ENCODE assay signal across 8 cellular contexts in genomic region chr12:56334490-56334793, GRCh38. TPM values are rescaled to one million over a fixed set of nuclear protein-coding genes. Genes with fewer than 3 reads are reported as not detected.
A peak's percentile ranks its signal among the peaks of the same experiment; 100 is the strongest.
DNase-seq lines count a peak whose midpoint lies in the region; ATAC-seq and TF ChIP-seq lines count a peak whose summit lies in the region.

No MANE protein-coding gene starts in this region.

- H3K4me3 ChIP-seq in GM12875 (ENCODE audit: low read depth, low read length) (peak overlapping the region; percentile 69), gastroesophageal sphincter (peak overlapping the region; percentile 72 to 85), skeletal muscle cell (ENCODE audit: low read depth, low read length) (peak overlapping the region; percentile 63)

- WGBS in gastroesophageal sphincter (ENCODE audit: low coverage in 1 of 2), 2 donors = 0 to 12% methylated on average over 2 to 5 of the region's 6 CpGs

- H3K27me3 ChIP-seq in gastroesophageal sphincter = no peaks in the 10 kb centered on the region

- no peak for TF ChIP-seq EP300 in gastroesophageal sphincter (IDR thresholded peaks at IDR 0.05)

- no peak for DNase-seq in skeletal muscle cell (ENCODE audit: low read depth)
- DNase-seq in MV-4-11 (lab: John Stamatoyannopoulos, UW) = no peak
- DNase-seq in AML-193 (lab: John Stamatoyannopoulos, UW) = no peak
- DNase-seq in stimulated activated CD4-positive, alpha-beta T cell treated with anti-CD3 and anti-CD28 coated beads, Interleukin-2, amount 100 ng/mL, for 48 hours = no peak
- DNase-seq in activated CD8-positive, alpha-beta memory T cell treated with anti-CD3 and anti-CD28 coated beads, Interleukin-2, amount 50 U/mL, for 4 hours = no peak

- H3K4me1 ChIP-seq in gastroesophageal sphincter = peaks cover 0 to 14% (median 5%) of the 10 kb centered on the region in 3 donors

- TF ChIP-seq CTCF in GM12875 (IDR thresholded peaks at IDR 0.05; ENCODE audit: borderline replicate concordance, insufficient read depth, low read depth, low read length) (no peak), VCaP (conservative IDR thresholded peaks at IDR 0.05) (peak; percentile 36; the same call in 1 of the 2 replicates), gastroesophageal sphincter (IDR thresholded peaks at IDR 0.05) (no peak)

- H3K27ac ChIP-seq in VCaP (peak overlapping the region; percentile 96), gastroesophageal sphincter (peak overlapping the region; percentile 92 to 97 (median 95))

- H3K36me3 ChIP-seq in gastroesophageal sphincter = no peaks in the 10 kb centered on the region

- TF ChIP-seq POLR2A in gastroesophageal sphincter (IDR thresholded peaks at IDR 0.05) = no peak

- no peaks in the 10 kb centered on the region for H3K9me3 ChIP-seq in gastroesophageal sphincter

- no peak for ATAC-seq in gastroesophageal sphincter

RNA-seq across cellular contexts. Expression of gene PAN2, which starts 0.6 kb away (rescaled TPM):
- 10 to 100 TPM; 12.6 to 73.6 (median 30.3) TPM for total RNA-seq in gastroesophageal sphincter

RNA-seq across cellular contexts. Expression of gene IL23A, which starts 4.2 kb away (rescaled TPM):
- not detected for total RNA-seq in gastroesophageal sphincter

RNA-seq across cellular contexts. Expression of gene CNPY2, which starts 18.7 kb away (rescaled TPM):
- 10 to 100 TPM; 55.7 to 82.0 (median 65.2) TPM for total RNA-seq in gastroesophageal sphincter

RNA-seq across cellular contexts. Expression of gene STAT2, which starts 25.5 kb away (rescaled TPM):
- 10 to 100 TPM; 55.4 to 94.6 (median 82.7) TPM for total RNA-seq in gastroesophageal sphincter

RNA-seq across cellular contexts. Expression of gene APOF, which starts 28.2 kb away (rescaled TPM):
- not detected for total RNA-seq in gastroesophageal sphincter
